24 cellular contexts compared by ENCODE assay signal in genomic region chr12:132200800-132201199, GRCh38.
"Had no signal": no experiment of that assay in that cellular context is flagged by ENCODE, and none has a peak within 500 bp of the region (broad histone marks: within the 10 kb centered on the region; RNA-seq: fewer than 3 reads in every experiment).

No MANE protein-coding gene starts in this region.

- H3K27me3 ChIP-seq: ovary, right atrium auricular region had no signal

- H3K27ac ChIP-seq: heart left ventricle, left lung, lower lobe of right lung, neural progenitor cell, ovary, right atrium auricular region, sigmoid colon, spleen, tibial nerve, upper lobe of left lung had no signal

- H3K4me2 ChIP-seq: neural progenitor cell had no signal

- H3K9ac ChIP-seq: neural progenitor cell had no signal

- H3K9me3 ChIP-seq: heart left ventricle, left lung, lower lobe of right lung, ovary, right atrium auricular region, sigmoid colon, spleen, tibial nerve, upper lobe of left lung had no signal

- ATAC-seq: heart left ventricle; left colon; left lung; lower lobe of right lung; naive thymus-derived CD8-positive, alpha-beta T cell; stimulated activated memory B cell treated with anti-CD40 and anti-IgM and Interleukin-4, amounts not matched to agents 10 μg/mL and 1 μg/mL and 100 μg/mL, for 72 hours; stimulated activated naive CD8-positive, alpha-beta T cell treated with anti-CD3 and anti-CD28 coated beads, Interleukin-15, amount 100 ng/mL, for 72 hours had no signal

- H2AFZ ChIP-seq: neural progenitor cell had no signal

- H3K36me3 ChIP-seq: heart left ventricle, left lung, lower lobe of right lung, neural progenitor cell, ovary, right atrium auricular region, sigmoid colon, spleen, tibial nerve, upper lobe of left lung had no signal

- FAIRE-seq: islet of Langerhans, kidney, small intestine had no signal

- H3K4me3 ChIP-seq: heart left ventricle, left lung, lower lobe of right lung, neural progenitor cell, ovary, right atrium auricular region, sigmoid colon, spleen, tibial nerve, upper lobe of left lung had no signal

- DNase-seq: hypothalamus; immature natural killer cell; left colon; mammary epithelial cell; mesenchymal stem cell; naive thymus-derived CD8-positive, alpha-beta T cell; ovary; sigmoid colon; small intestine; spleen; stimulated activated CD4-positive, alpha-beta T cell treated with anti-CD3 and anti-CD28 coated beads, Interleukin-4, amount 100 ng/mL, for 24 hours; stimulated activated naive CD4-positive, alpha-beta T cell treated with Interleukin-2 at 50 U/mL for 16 hours; stimulated activated naive CD8-positive, alpha-beta T cell treated with anti-CD3 and anti-CD28 coated beads, Interleukin-15, amount 100 ng/mL, for 72 hours; substantia nigra had no signal
